In genomic region chr1:95084317-95085176, GRCh38 we compare ENCODE assay signal across 8 cellular contexts. TPM values are rescaled to one million over a fixed set of nuclear protein-coding genes. Genes with fewer than 3 reads are reported as not detected.
DNase-seq lines count a peak whose midpoint lies in the region; ATAC-seq and TF ChIP-seq lines count a peak whose summit lies in the region.

No MANE protein-coding gene starts in this region.

- H3K4me1 ChIP-seq in sigmoid colon = peaks cover 0 to 12% (median 9%) of the 10 kb centered on the region in 4 donors

- H3K4me1 Mint-ChIP-seq in glutamatergic neuron (ENCODE audit: low read depth, unreplicated experiment) = peaks cover 5% of the 10 kb centered on the region

- no peak for TF ChIP-seq POLR2A in sigmoid colon (IDR thresholded peaks at IDR 0.05)

- peak; percentile 75 for ATAC-seq in GM21515 (IDR thresholded peaks at IDR 0.05; ENCODE audit: unreplicated experiment)
- ATAC-seq in omental fat pad (ENCODE audit: low FRiP score) = no peak

- WGBS in sigmoid colon, 2 donors = 65 to 77% methylated on average over 8 of the region's 8 CpGs

- intact Hi-C loops in sigmoid colon (cut with DNase I) = loop anchor here (2.0 kb wide), 1 partner anchor 32 kb away; the partner anchor contains the start of gene TLCD4

- H3K36me3 ChIP-seq in sigmoid colon = no peaks in the 10 kb centered on the region

- H3K27ac ChIP-seq in sigmoid colon = no peak overlapping the region

- DNase-seq in activated gamma-delta T cell treated with Interleukin-2 at 50 U/mL for 16 hours (peak; percentile 11), activated gamma-delta T cell (lab: John Stamatoyannopoulos, UW) (no peak), Kasumi-1 (lab: John Stamatoyannopoulos, UW) (peak; percentile 51 to 66), glutamatergic neuron (no peak), sigmoid colon (no peak), omental fat pad (ENCODE audit: low spot score) (no peak)

- H3K9me3 ChIP-seq in sigmoid colon = no peaks in the 10 kb centered on the region

- TF ChIP-seq CTCF in WI38 (IDR thresholded peaks at IDR 0.05; ENCODE audit: low read depth, low read length) = peak; percentile 55
- TF ChIP-seq CTCF in glutamatergic neuron (IDR thresholded peaks at IDR 0.05; ENCODE audit: partially characterized antibody, unreplicated experiment) = peak; percentile 75
- TF ChIP-seq CTCF in sigmoid colon (IDR thresholded peaks at IDR 0.05) = peak; percentile 14 to 57 (median 50)
- no peak for TF ChIP-seq CTCF in omental fat pad (IDR thresholded peaks at IDR 0.05)

- peaks cover 2% of the 10 kb centered on the region for H3K27me3 Mint-ChIP-seq in glutamatergic neuron (ENCODE audit: unreplicated experiment)

- H3K4me3 ChIP-seq in WI38 (ENCODE audit: low read depth, low read length) (no peak overlapping the region), sigmoid colon (no peak overlapping the region)

- H3K27me3 ChIP-seq in sigmoid colon = no peaks in the 10 kb centered on the region

- no peak for TF ChIP-seq EP300 in sigmoid colon (IDR thresholded peaks at IDR 0.05)

- H3K36me3 Mint-ChIP-seq in glutamatergic neuron (ENCODE audit: unreplicated experiment) = no peaks in the 10 kb centered on the region

- no peak overlapping the region for H3K4me3 Mint-ChIP-seq in glutamatergic neuron (ENCODE audit: unreplicated experiment)

- H3K9me3 Mint-ChIP-seq in glutamatergic neuron (ENCODE audit: unreplicated experiment) = no peaks in the 10 kb centered on the region

- H3K27ac Mint-ChIP-seq in glutamatergic neuron (ENCODE audit: unreplicated experiment) = no peak overlapping the region

RNA-seq across cellular contexts. Expression of gene ALG14, which starts 11.8 kb away (rescaled TPM):
- total RNA-seq in glutamatergic neuron (ENCODE audit: unreplicated experiment) = 4.7 TPM
- 1 to 10 TPM in 2 of 4 donors, under 1 TPM in 2; 0.55 to 1.8 (median 1.1) TPM for total RNA-seq in sigmoid colon
- polyA plus RNA-seq in sigmoid colon = 1 to 10 TPM; 1.8 to 2.7 (median 1.8) TPM
- 1 to 10 TPM in 3 of 4 donors, under 1 TPM in 1; 0.79 to 2.8 (median 1.4) TPM for total RNA-seq in omental fat pad

RNA-seq across cellular contexts. Expression of gene TLCD4, which starts 32.6 kb away (rescaled TPM):
- 0.10 TPM for total RNA-seq in glutamatergic neuron (ENCODE audit: unreplicated experiment)
- total RNA-seq in sigmoid colon = 10 to 100 TPM; 11.1 to 29.1 (median 15.0) TPM
- 10 to 100 TPM; 10.5 to 13.6 (median 12.0) TPM for polyA plus RNA-seq in sigmoid colon
- 10 to 100 TPM in 1 of 4 donors, 1 to 10 TPM in 3; 3.7 to 18.5 (median 6.1) TPM for total RNA-seq in omental fat pad

Comparison
In these comparisons a context has a peak if more than half of its experiments do, and no peak if none do; other contexts are left out.
1. DNase-seq: peak in activated gamma-delta T cell treated with Interleukin-2 at 50 U/mL for 16 hours (single experiment) and Kasumi-1 (2 of 2); none in activated gamma-delta T cell (single experiment), glutamatergic neuron (single experiment), sigmoid colon (single experiment) and omental fat pad (single experiment).
2. CTCF ChIP-seq: peak in WI38 (single experiment), glutamatergic neuron (single experiment) and sigmoid colon (4 of 4); none in omental fat pad (0 of 3).